ENCODE assay signal across 2 cellular contexts in genomic region chr17:332023-332422, GRCh38.
TF ChIP-seq lines count a peak whose summit lies in the region.

No MANE protein-coding gene starts in this region.

TF ChIP-seq in liver, 16 proteins besides CTCF, POLR2A, EP300 and RAD21 (continued from another document):
- TF ChIP-seq YY1 (IDR thresholded peaks at IDR 0.05) = no peak
- no peak for TF ChIP-seq REST (IDR thresholded peaks at IDR 0.05)
- TF ChIP-seq TAF1 (conservative IDR thresholded peaks at IDR 0.05) = no peak
- TF ChIP-seq, protein P1, sequence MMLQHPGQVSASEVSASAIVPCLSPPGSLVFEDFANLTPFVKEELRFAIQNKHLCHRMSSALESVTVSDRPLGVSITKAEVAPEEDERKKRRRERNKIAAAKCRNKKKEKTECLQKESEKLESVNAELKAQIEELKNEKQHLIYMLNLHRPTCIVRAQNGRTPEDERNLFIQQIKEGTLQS (IDR thresholded peaks at IDR 0.05) = no peak
- no peak for TF ChIP-seq FOXA2 (IDR thresholded peaks at IDR 0.05)
- no peak for TF ChIP-seq SP1 (IDR thresholded peaks at IDR 0.05)
- no peak for TF ChIP-seq RXRA (IDR thresholded peaks at IDR 0.05)
- TF ChIP-seq, protein P2, sequence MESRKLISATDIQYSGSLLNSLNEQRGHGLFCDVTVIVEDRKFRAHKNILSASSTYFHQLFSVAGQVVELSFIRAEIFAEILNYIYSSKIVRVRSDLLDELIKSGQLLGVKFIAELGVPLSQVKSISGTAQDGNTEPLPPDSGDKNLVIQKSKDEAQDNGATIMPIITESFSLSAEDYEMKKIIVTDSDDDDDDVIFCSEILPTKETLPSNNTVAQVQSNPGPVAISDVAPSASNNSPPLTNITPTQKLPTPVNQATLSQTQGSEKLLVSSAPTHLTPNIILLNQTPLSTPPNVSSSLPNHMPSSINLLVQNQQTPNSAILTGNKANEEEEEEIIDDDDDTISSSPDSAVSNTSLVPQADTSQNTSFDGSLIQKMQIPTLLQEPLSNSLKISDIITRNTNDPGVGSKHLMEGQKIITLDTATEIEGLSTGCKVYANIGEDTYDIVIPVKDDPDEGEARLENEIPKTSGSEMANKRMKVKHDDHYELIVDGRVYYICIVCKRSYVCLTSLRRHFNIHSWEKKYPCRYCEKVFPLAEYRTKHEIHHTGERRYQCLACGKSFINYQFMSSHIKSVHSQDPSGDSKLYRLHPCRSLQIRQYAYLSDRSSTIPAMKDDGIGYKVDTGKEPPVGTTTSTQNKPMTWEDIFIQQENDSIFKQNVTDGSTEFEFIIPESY (IDR thresholded peaks at IDR 0.05) = no peak
- no peak for TF ChIP-seq NR2F2 (IDR thresholded peaks at IDR 0.05)
- no peak for TF ChIP-seq EGR1 (IDR thresholded peaks at IDR 0.05; ENCODE audit: low read depth in 2 of 2)
- no peak for TF ChIP-seq FOXA1 (IDR thresholded peaks at IDR 0.05)
- no peak for TF ChIP-seq HNF4G (IDR thresholded peaks at IDR 0.05)
- TF ChIP-seq HNF4A (conservative IDR thresholded peaks at IDR 0.05) = no peak

TF ChIP-seq in HepG2, 621 proteins besides CTCF, POLR2A, EP300 and RAD21 (continued from another document):
- TF ChIP-seq ISL2 (CRISPR knock-in tag; IDR thresholded peaks at IDR 0.05) (no peak), ZNF772 (CRISPR knock-in tag; IDR thresholded peaks at IDR 0.05) (no peak), NPAS2 (CRISPR knock-in tag; IDR thresholded peaks at IDR 0.05; ENCODE audit: borderline replicate concordance) (no peak), ARNT2 (CRISPR knock-in tag; IDR thresholded peaks at IDR 0.05; ENCODE audit: low read depth) (no peak), NFIC (IDR thresholded peaks at IDR 0.05; ENCODE audit: low read length) (no peak), NCOR1 (IDR thresholded peaks at IDR 0.05; ENCODE audit: borderline replicate concordance, low read length) (no peak), KAT2B (IDR thresholded peaks at IDR 0.05; ENCODE audit: borderline replicate concordance, low read depth, low read length) (no peak), ARHGAP35 (CRISPR knock-in tag; IDR thresholded peaks at IDR 0.05; ENCODE audit: borderline replicate concordance) (no peak), HOXA3 (CRISPR knock-in tag; IDR thresholded peaks at IDR 0.05) (no peak), ZNF546 (CRISPR knock-in tag; conservative IDR thresholded peaks at IDR 0.05) (no peak), BRCA1 (CRISPR knock-in tag; IDR thresholded peaks at IDR 0.05) (no peak)
- TF ChIP-seq, protein P3, sequence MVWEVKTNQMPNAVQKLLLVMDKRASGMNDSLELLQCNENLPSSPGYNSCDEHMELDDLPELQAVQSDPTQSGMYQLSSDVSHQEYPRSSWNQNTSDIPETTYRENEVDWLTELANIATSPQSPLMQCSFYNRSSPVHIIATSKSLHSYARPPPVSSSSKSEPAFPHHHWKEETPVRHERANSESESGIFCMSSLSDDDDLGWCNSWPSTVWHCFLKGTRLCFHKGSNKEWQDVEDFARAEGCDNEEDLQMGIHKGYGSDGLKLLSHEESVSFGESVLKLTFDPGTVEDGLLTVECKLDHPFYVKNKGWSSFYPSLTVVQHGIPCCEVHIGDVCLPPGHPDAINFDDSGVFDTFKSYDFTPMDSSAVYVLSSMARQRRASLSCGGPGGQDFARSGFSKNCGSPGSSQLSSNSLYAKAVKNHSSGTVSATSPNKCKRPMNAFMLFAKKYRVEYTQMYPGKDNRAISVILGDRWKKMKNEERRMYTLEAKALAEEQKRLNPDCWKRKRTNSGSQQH (CRISPR knock-in tag; IDR thresholded peaks at IDR 0.05; ENCODE audit: low read depth) = no peak
- TF ChIP-seq, protein P4, sequence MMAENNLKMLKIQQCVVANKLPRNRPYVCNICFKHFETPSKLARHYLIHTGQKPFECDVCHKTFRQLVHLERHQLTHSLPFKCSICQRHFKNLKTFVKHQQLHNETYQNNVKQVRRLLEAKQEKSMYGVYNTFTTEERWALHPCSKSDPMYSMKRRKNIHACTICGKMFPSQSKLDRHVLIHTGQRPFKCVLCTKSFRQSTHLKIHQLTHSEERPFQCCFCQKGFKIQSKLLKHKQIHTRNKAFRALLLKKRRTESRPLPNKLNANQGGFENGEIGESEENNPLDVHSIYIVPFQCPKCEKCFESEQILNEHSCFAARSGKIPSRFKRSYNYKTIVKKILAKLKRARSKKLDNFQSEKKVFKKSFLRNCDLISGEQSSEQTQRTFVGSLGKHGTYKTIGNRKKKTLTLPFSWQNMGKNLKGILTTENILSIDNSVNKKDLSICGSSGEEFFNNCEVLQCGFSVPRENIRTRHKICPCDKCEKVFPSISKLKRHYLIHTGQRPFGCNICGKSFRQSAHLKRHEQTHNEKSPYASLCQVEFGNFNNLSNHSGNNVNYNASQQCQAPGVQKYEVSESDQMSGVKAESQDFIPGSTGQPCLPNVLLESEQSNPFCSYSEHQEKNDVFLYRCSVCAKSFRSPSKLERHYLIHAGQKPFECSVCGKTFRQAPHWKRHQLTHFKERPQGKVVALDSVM (CRISPR knock-in tag; IDR thresholded peaks at IDR 0.05) = no peak
- TF ChIP-seq, protein P5, sequence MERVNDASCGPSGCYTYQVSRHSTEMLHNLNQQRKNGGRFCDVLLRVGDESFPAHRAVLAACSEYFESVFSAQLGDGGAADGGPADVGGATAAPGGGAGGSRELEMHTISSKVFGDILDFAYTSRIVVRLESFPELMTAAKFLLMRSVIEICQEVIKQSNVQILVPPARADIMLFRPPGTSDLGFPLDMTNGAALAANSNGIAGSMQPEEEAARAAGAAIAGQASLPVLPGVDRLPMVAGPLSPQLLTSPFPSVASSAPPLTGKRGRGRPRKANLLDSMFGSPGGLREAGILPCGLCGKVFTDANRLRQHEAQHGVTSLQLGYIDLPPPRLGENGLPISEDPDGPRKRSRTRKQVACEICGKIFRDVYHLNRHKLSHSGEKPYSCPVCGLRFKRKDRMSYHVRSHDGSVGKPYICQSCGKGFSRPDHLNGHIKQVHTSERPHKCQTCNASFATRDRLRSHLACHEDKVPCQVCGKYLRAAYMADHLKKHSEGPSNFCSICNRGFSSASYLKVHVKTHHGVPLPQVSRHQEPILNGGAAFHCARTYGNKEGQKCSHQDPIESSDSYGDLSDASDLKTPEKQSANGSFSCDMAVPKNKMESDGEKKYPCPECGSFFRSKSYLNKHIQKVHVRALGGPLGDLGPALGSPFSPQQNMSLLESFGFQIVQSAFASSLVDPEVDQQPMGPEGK (CRISPR knock-in tag; IDR thresholded peaks at IDR 0.05) = no peak
- TF ChIP-seq, protein P6, sequence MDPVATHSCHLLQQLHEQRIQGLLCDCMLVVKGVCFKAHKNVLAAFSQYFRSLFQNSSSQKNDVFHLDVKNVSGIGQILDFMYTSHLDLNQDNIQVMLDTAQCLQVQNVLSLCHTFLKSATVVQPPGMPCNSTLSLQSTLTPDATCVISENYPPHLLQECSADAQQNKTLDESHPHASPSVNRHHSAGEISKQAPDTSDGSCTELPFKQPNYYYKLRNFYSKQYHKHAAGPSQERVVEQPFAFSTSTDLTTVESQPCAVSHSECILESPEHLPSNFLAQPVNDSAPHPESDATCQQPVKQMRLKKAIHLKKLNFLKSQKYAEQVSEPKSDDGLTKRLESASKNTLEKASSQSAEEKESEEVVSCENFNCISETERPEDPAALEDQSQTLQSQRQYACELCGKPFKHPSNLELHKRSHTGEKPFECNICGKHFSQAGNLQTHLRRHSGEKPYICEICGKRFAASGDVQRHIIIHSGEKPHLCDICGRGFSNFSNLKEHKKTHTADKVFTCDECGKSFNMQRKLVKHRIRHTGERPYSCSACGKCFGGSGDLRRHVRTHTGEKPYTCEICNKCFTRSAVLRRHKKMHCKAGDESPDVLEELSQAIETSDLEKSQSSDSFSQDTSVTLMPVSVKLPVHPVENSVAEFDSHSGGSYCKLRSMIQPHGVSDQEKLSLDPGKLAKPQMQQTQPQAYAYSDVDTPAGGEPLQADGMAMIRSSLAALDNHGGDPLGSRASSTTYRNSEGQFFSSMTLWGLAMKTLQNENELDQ (CRISPR knock-in tag; IDR thresholded peaks at IDR 0.05; ENCODE audit: borderline replicate concordance) = no peak
- TF ChIP-seq, protein P7, sequence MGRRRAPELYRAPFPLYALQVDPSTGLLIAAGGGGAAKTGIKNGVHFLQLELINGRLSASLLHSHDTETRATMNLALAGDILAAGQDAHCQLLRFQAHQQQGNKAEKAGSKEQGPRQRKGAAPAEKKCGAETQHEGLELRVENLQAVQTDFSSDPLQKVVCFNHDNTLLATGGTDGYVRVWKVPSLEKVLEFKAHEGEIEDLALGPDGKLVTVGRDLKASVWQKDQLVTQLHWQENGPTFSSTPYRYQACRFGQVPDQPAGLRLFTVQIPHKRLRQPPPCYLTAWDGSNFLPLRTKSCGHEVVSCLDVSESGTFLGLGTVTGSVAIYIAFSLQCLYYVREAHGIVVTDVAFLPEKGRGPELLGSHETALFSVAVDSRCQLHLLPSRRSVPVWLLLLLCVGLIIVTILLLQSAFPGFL (CRISPR knock-in tag; IDR thresholded peaks at IDR 0.05) = no peak
